Comparison of ENCODE assay signal across 8 cellular contexts in genomic region chr5:112976432-112977309, GRCh38. TPM values are rescaled to one million over a fixed set of nuclear protein-coding genes. Genes with fewer than 3 reads are reported as not detected.
A peak's percentile ranks its signal among the peaks of the same experiment; 100 is the strongest.
DNase-seq lines count a peak whose midpoint lies in the region; ATAC-seq and TF ChIP-seq lines count a peak whose summit lies in the region.

Gene DCP2 (plus strand): TSS chr5:112976798. CDS start chr5:112976934, 136 bp downstream.

- peaks cover 28 to 29% of the 10 kb centered on the region in 2 experiments for H3K4me1 Mint-ChIP-seq in H9
- peaks cover 29 to 45% of the 10 kb centered on the region in 2 donors for H3K4me1 Mint-ChIP-seq in natural killer cell treated with Interleukin-12 subunit alpha and Interleukin-12 subunit beta and Interleukin-15 and Interleukin-18, amount 100 ng/mL, for 72 hours (ENCODE audit: low read depth in 2 of 2)

- peak within 1 kb of the TSS; percentile 73 for H3K4me2 ChIP-seq in H9 (ENCODE audit: insufficient read depth, insufficient read length, low read length)

- H3K23me2 ChIP-seq in H9 (ENCODE audit: insufficient read length, low read depth, low read length, poor library complexity, severe bottlenecking) = peaks cover 8% of the 10 kb centered on the region

- H2BK20ac ChIP-seq in H9 (ENCODE audit: low read depth, low read length, poor library complexity, severe bottlenecking) = no peak within 1 kb of the TSS

- peak within 1 kb of the TSS; percentile 44 for H3K14ac ChIP-seq in H9 (ENCODE audit: insufficient read depth, low read length)

- H3K79me1 ChIP-seq in H9 (ENCODE audit: insufficient read depth, low read depth, low read length, poor library complexity, severe bottlenecking) = no peaks in the 10 kb centered on the region

- no peaks in the 10 kb centered on the region for H3K27me3 ChIP-seq in H9 (ENCODE audit: insufficient read depth, low read length)
- H3K27me3 ChIP-seq in MG63 = no peaks in the 10 kb centered on the region

- H3K36me3 ChIP-seq in MG63 = peaks cover 14% of the 10 kb centered on the region

- H3K9me3 ChIP-seq in H9 (ENCODE audit: control insufficient read depth, low read depth, low read length) (no peaks in the 10 kb centered on the region), MG63 (no peaks in the 10 kb centered on the region)

- no peak within 1 kb of the TSS for H3K23ac ChIP-seq in H9 (ENCODE audit: insufficient read length, low read depth, low read length)

- H3T11ph ChIP-seq in H9 (ENCODE audit: low read length) = no peak within 1 kb of the TSS

- no peak within 1 kb of the TSS for H4K91ac ChIP-seq in H9 (ENCODE audit: insufficient read length, low read depth, low read length)

- H2BK12ac ChIP-seq in H9 (ENCODE audit: insufficient read length, low read depth, low read length) = no peak within 1 kb of the TSS

- peak within 1 kb of the TSS; percentile 67 for H3K9ac ChIP-seq in H9 (ENCODE audit: extremely low read depth, insufficient read length, low read length)

- no peaks in the 10 kb centered on the region for H4K20me1 ChIP-seq in H9 (ENCODE audit: control insufficient read depth, insufficient read depth, insufficient read length)

- H3K56ac ChIP-seq in H9 (ENCODE audit: insufficient read length, low read depth, low read length) = no peak within 1 kb of the TSS

- no peaks in the 10 kb centered on the region for H3K27me3 Mint-ChIP-seq in H9 (ENCODE audit: low read depth)
- H3K27me3 Mint-ChIP-seq in natural killer cell treated with Interleukin-12 subunit alpha and Interleukin-12 subunit beta and Interleukin-15 and Interleukin-18, amount 100 ng/mL, for 72 hours = no peaks in the 10 kb centered on the region

- TF ChIP-seq CTCF in H9 (conservative IDR thresholded peaks at IDR 0.05) = no peak
- no peak for TF ChIP-seq CTCF in fibroblast of pulmonary artery (IDR thresholded peaks at IDR 0.05; ENCODE audit: low read length, missing control alignments)

- peak within 1 kb of the TSS; percentile 47 for H3K18ac ChIP-seq in H9 (ENCODE audit: insufficient read length, low read depth, low read length)

- H3K4me3 ChIP-seq in MG63 (peak within 1 kb of the TSS; percentile 90), fibroblast of pulmonary artery (replicated peaks; ENCODE audit: low read depth, low read length) (peak within 1 kb of the TSS; percentile 87)

- ATAC-seq in natural killer cell treated with Interleukin-12 subunit alpha and Interleukin-12 subunit beta and Interleukin-15 and Interleukin-18, amount 100 ng/mL, for 72 hours = peak; percentile 99 to 100
- peak; percentile 100 for ATAC-seq in stimulated activated naive CD8-positive, alpha-beta T cell treated with anti-CD3 and anti-CD28 coated beads, Interleukin-15, Interleukin-2, amounts not matched to agents 100 U/mL and 50 U/mL, for 24 hours

- no peak within 1 kb of the TSS; the same call in 1 of the 2 replicates for H3K4ac ChIP-seq in H9 (ENCODE audit: low read depth, low read length)

- H3K27ac Mint-ChIP-seq in H9 = peak within 1 kb of the TSS; percentile 98 to 99 (median 99)
- H3K27ac Mint-ChIP-seq in natural killer cell treated with Interleukin-12 subunit alpha and Interleukin-12 subunit beta and Interleukin-15 and Interleukin-18, amount 100 ng/mL, for 72 hours = peak within 1 kb of the TSS; percentile 87 to 95

- H2BK15ac ChIP-seq in H9 (ENCODE audit: low read depth, low read length) = no peak within 1 kb of the TSS

- no peak within 1 kb of the TSS for H4K8ac ChIP-seq in H9 (replicated peaks; ENCODE audit: insufficient read length, low read depth, low read length)

- no peaks in the 10 kb centered on the region; a peak in 1 of 5 replicates for H3K9me3 Mint-ChIP-seq in H9
- H3K9me3 Mint-ChIP-seq in natural killer cell treated with Interleukin-12 subunit alpha and Interleukin-12 subunit beta and Interleukin-15 and Interleukin-18, amount 100 ng/mL, for 72 hours = no peaks in the 10 kb centered on the region

- peak within 1 kb of the TSS; percentile 98 for H3K4me3 Mint-ChIP-seq in H9
- H3K4me3 Mint-ChIP-seq in natural killer cell treated with Interleukin-12 subunit alpha and Interleukin-12 subunit beta and Interleukin-15 and Interleukin-18, amount 100 ng/mL, for 72 hours = peak within 1 kb of the TSS; percentile 96

- peaks cover 24% of the 10 kb centered on the region; the same call in 1 of the 2 replicates for H3K79me2 ChIP-seq in H9 (ENCODE audit: insufficient read depth, low read length)

- DNase-seq in ELR (ENCODE audit: low read depth) (peak; percentile 99), H9 (peak; percentile 98), MG63 (peak; percentile 98), SHP77 treated with DMSO at 0.1 percent for 48 hours (lab: John Stamatoyannopoulos, UW) (peak; percentile 98), fibroblast of pulmonary artery (ENCODE audit: low read depth) (peak; percentile 100)
- peak; percentile 98 for DNase-seq in activated effector memory CD4-positive, alpha-beta T cell treated with anti-CD3 and anti-CD28 coated beads, Interleukin-2, amount 50 U/mL, for 16 hours
- peak; percentile 98 for DNase-seq in natural killer cell treated with Interleukin-12 subunit alpha and Interleukin-12 subunit beta and Interleukin-15 and Interleukin-18, amount 100 ng/mL, for 72 hours (ENCODE audit: low spot score)
- peak; percentile 94 for DNase-seq in stimulated activated naive CD8-positive, alpha-beta T cell treated with anti-CD3 and anti-CD28 coated beads, Interleukin-15, Interleukin-2, amounts not matched to agents 100 U/mL and 50 U/mL, for 24 hours

- H2BK120ac ChIP-seq in H9 (ENCODE audit: low read depth, low read length, poor library complexity, severe bottlenecking) = no peak within 1 kb of the TSS

- no peaks in the 10 kb centered on the region for H3K4me1 ChIP-seq in H9 (ENCODE audit: insufficient read depth, low read length)

- no peak within 1 kb of the TSS for H2AK5ac ChIP-seq in H9 (ENCODE audit: insufficient read length, low read length)

- peak within 1 kb of the TSS; percentile 69 for H3K27ac ChIP-seq in H9 (ENCODE audit: insufficient read length, low read depth, low read length)

- H3K36me3 Mint-ChIP-seq in H9 (ENCODE audit: insufficient read depth in 1 of 3, low read depth in 3 of 3) = peaks cover 2 to 11% (median 9%) of the 10 kb centered on the region in 3 experiments; a peak in 4 of 7 replicates
- no peaks in the 10 kb centered on the region for H3K36me3 Mint-ChIP-seq in natural killer cell treated with Interleukin-12 subunit alpha and Interleukin-12 subunit beta and Interleukin-15 and Interleukin-18, amount 100 ng/mL, for 72 hours

- H2BK5ac ChIP-seq in H9 (ENCODE audit: insufficient read length, low read length) = no peak within 1 kb of the TSS

- H2AFZ ChIP-seq in H9 (ENCODE audit: low read length) = no peak within 1 kb of the TSS

- no CpG with 5 or more reads among the region's 75 CpGs for WGBS in H9 (ENCODE audit: extremely low coverage, insufficient read length, low lambda C conversion rate)

- peak within 1 kb of the TSS; percentile 2 for H4K5ac ChIP-seq in H9 (ENCODE audit: insufficient read length, low read depth, low read length)

RNA-seq across cellular contexts. Expression of gene DCP2, which starts in this region (rescaled TPM):
- total RNA-seq in H9 (2021) = 164 and 176 TPM in 2 replicates
- total RNA-seq in MG63 (2014; rRNA removed; shearing (Covaris generic); ENCODE audit: low replicate concordance) = 12.6 and 34.4 TPM in 2 replicates
- 10 to 100 TPM; 76.9 to 95.1 TPM for total RNA-seq in natural killer cell treated with Interleukin-12 subunit alpha and Interleukin-12 subunit beta and Interleukin-15 and Interleukin-18, amount 100 ng/mL, for 72 hours

Comparison
In these comparisons a context has a peak if more than half of its experiments do, and no peak if none do; other contexts are left out.
1. Peak in every context shown above with its lines: DNase-seq, ATAC-seq, H3K4me3 ChIP-seq and H3K27ac ChIP-seq.